Comparison of ENCODE assay signal across 8 cellular contexts in genomic region chr11:66052664-66052982, GRCh38. TPM values are rescaled to one million over a fixed set of nuclear protein-coding genes. Genes with fewer than 3 reads are reported as not detected.
DNase-seq lines count a peak whose midpoint lies in the region; ATAC-seq, FAIRE-seq and TF ChIP-seq lines count a peak whose summit lies in the region.

No MANE protein-coding gene starts in this region.

- DNase-seq in GM12865 (ENCODE audit: low read depth) (no peak), fibroblast of pulmonary artery (ENCODE audit: low read depth) (no peak), sigmoid colon (no peak), GM12892 (ENCODE audit: insufficient read length) (no peak), 8988T (no peak), AG20443 (ENCODE audit: low spot score) (no peak)

- H3K4me2 ChIP-seq in SU-DHL-6 (ENCODE audit: low read depth, low read length, poor library complexity, severe bottlenecking): peak overlapping the region; percentile 61

- H3K79me2 ChIP-seq in SU-DHL-6 (ENCODE audit: insufficient read depth, low read length): peaks cover 28% of the 10 kb centered on the region

- no peak for TF ChIP-seq CTCF in GM12865 (IDR thresholded peaks at IDR 0.05; ENCODE audit: insufficient read depth, low read depth, low read length, missing control alignments)
- no peak for TF ChIP-seq CTCF in SU-DHL-6 (IDR thresholded peaks at IDR 0.05; ENCODE audit: insufficient read depth, low read length, poor library complexity, severe bottlenecking)
- TF ChIP-seq CTCF in fibroblast of pulmonary artery (IDR thresholded peaks at IDR 0.05; ENCODE audit: low read length, missing control alignments): no peak
- TF ChIP-seq CTCF in sigmoid colon (IDR thresholded peaks at IDR 0.05): no peak

- no peaks in the 10 kb centered on the region for H3F3A ChIP-seq in SU-DHL-6 (ENCODE audit: insufficient read depth)

- peaks cover 0 to 33% (median 23%) of the 10 kb centered on the region in 4 donors for H3K4me1 ChIP-seq in sigmoid colon

- FAIRE-seq in GM12892 (lab: Jason Lieb, UNC): no peak

- ATAC-seq in GM19452 (IDR thresholded peaks at IDR 0.05; ENCODE audit: unreplicated experiment): no peak

- peak overlapping the region; percentile 93 for H3K9ac ChIP-seq in SU-DHL-6 (ENCODE audit: low read length)

- H3K9me2 ChIP-seq in SU-DHL-6 (replicated peaks; ENCODE audit: insufficient read depth, low read length): no peaks in the 10 kb centered on the region

- TF ChIP-seq POLR2A in sigmoid colon (IDR thresholded peaks at IDR 0.05) (no peak), GM12892 (IDR thresholded peaks at IDR 0.05; ENCODE audit: low read depth, low read length) (no peak)

- H3K9me3 ChIP-seq in SU-DHL-6 (ENCODE audit: insufficient read depth, low read length) (no peaks in the 10 kb centered on the region), sigmoid colon (no peaks in the 10 kb centered on the region)

- H3K27me3 ChIP-seq in SU-DHL-6 (ENCODE audit: low read length): no peaks in the 10 kb centered on the region
- H3K27me3 ChIP-seq in sigmoid colon: peaks cover 14 to 21% (median 17%) of the 10 kb centered on the region in 3 donors

- peak overlapping the region; percentile 47 for H3K27ac ChIP-seq in SU-DHL-6 (ENCODE audit: low read depth, low read length)
- peak overlapping the region; percentile 84 to 90 (median 87) for H3K27ac ChIP-seq in sigmoid colon

- H2AFZ ChIP-seq in SU-DHL-6 (ENCODE audit: low read depth, low read length, severe bottlenecking): peak overlapping the region; percentile 35

- intact Hi-C loops in sigmoid colon (cut with DNase I): loop anchor here (5.0 kb wide), 1 partner anchor 50 kb away; the partner anchor contains the start of genes BANF1 and EIF1AD

- peaks cover 11% of the 10 kb centered on the region; the same call in 1 of the 2 replicates for H3K36me3 ChIP-seq in SU-DHL-6 (ENCODE audit: low read length)
- peaks cover 26 to 42% (median 32%) of the 10 kb centered on the region in 4 donors for H3K36me3 ChIP-seq in sigmoid colon

- 1 to 2% methylated on average over 17 of the region's 17 CpGs for whole genome bisulfite sequencing in sigmoid colon, 2 donors

- TF ChIP-seq EP300 in sigmoid colon (IDR thresholded peaks at IDR 0.05): no peak

- no peaks in the 10 kb centered on the region for H4K20me1 ChIP-seq in SU-DHL-6 (ENCODE audit: low read depth, low read length)

- peak overlapping the region; percentile 83 for H3K4me3 ChIP-seq in GM12865 (ENCODE audit: low read depth, low read length)
- H3K4me3 ChIP-seq in SU-DHL-6 (ENCODE audit: insufficient read depth, low read length, poor library complexity, severe bottlenecking): peak overlapping the region; percentile 93
- H3K4me3 ChIP-seq in fibroblast of pulmonary artery (replicated peaks; ENCODE audit: low read depth, low read length): peak overlapping the region; percentile 97
- H3K4me3 ChIP-seq in sigmoid colon: peak overlapping the region; percentile 85 to 98 (median 91)

RNA-seq across cellular contexts. Expression of gene SF3B2, which starts 0.5 kb away (rescaled TPM):
- total RNA-seq in sigmoid colon: 100 to 1,000 TPM in 2 of 4 donors, 10 to 100 TPM in 2; 75.5 to 122 (median 102) TPM
- 100 to 1,000 TPM in 1 of 3 donors, 10 to 100 TPM in 2; 71.7 to 119 (median 91.9) TPM for polyA plus RNA-seq in sigmoid colon
- polyA plus RNA-seq in GM12892 (2012; ENCODE audit: missing spikeins): 134 TPM

RNA-seq across cellular contexts. Expression of gene GAL3ST3, which starts 3.7 kb away (rescaled TPM):
- not detected for total RNA-seq in sigmoid colon
- polyA plus RNA-seq in sigmoid colon: under 1 TPM in 1 of 3 donors, not detected in 2; 0.04 TPM
- not detected for polyA plus RNA-seq in GM12892 (2012; ENCODE audit: missing spikeins)

RNA-seq across cellular contexts. Expression of gene PACS1, which starts 17.4 kb away (rescaled TPM):
- total RNA-seq in sigmoid colon: 10 to 100 TPM; 16.3 to 75.9 (median 26.5) TPM
- 10 to 100 TPM in 1 of 3 donors, 1 to 10 TPM in 2; 2.1 to 28.0 (median 5.4) TPM for polyA plus RNA-seq in sigmoid colon
- 45.4 TPM for polyA plus RNA-seq in GM12892 (2012; ENCODE audit: missing spikeins)

RNA-seq across cellular contexts. Expression of gene CATSPER1, which starts 26.3 kb away (rescaled TPM):
- total RNA-seq in sigmoid colon: not detected
- under 1 TPM in 1 of 3 donors, not detected in 2; 0.06 TPM for polyA plus RNA-seq in sigmoid colon
- polyA plus RNA-seq in GM12892 (2012; ENCODE audit: missing spikeins): not detected

RNA-seq across cellular contexts. Expression of gene CST6, which starts 40.8 kb away (rescaled TPM):
- not detected for total RNA-seq in sigmoid colon
- 1 to 10 TPM in 1 of 3 donors, under 1 TPM in 1, not detected in 1; 0.10 to 1.2 TPM for polyA plus RNA-seq in sigmoid colon
- not detected for polyA plus RNA-seq in GM12892 (2012; ENCODE audit: missing spikeins)
